Comparison of ENCODE assay signal across 1 cellular context in genomic region chr12:106020736-106021135, GRCh38.
TF ChIP-seq lines count a peak whose summit lies in the region.

No MANE protein-coding gene starts in this region.

TF ChIP-seq in endothelial cell of umbilical vein, 7 proteins besides CTCF, POLR2A, EP300 and RAD21 (continued from another document):
- TF ChIP-seq MAX (IDR thresholded peaks at IDR 0.05; ENCODE audit: insufficient read depth, insufficient read length), result no peak
- no peak for TF ChIP-seq GATA2 (IDR thresholded peaks at IDR 0.05; ENCODE audit: insufficient read depth, insufficient read length, low read depth, low read length)
- no peak for TF ChIP-seq FOS (IDR thresholded peaks at IDR 0.05; ENCODE audit: borderline replicate concordance, insufficient read depth, low read length)
- TF ChIP-seq MYC (IDR thresholded peaks at IDR 0.05; ENCODE audit: low read depth, low read length), result no peak
TF ChIP-seq in endothelial cell of umbilical vein: peak in this region for 0.
